In genomic region chr21:35529141-35529863, GRCh38 we compare ENCODE assay signal across 8 cellular contexts.
DNase-seq lines count a peak whose midpoint lies in the region; ATAC-seq and TF ChIP-seq lines count a peak whose summit lies in the region.

No MANE protein-coding gene starts in this region.

- no peak for TF ChIP-seq RAD21 in liver (IDR thresholded peaks at IDR 0.05)

- ATAC-seq in HG03103 (IDR thresholded peaks at IDR 0.05; ENCODE audit: low read depth, unreplicated experiment) (peak; percentile 29), HG02610 (IDR thresholded peaks at IDR 0.05; ENCODE audit: unreplicated experiment) (no peak)
- peak; percentile 42 to 44 for ATAC-seq in activated naive CD4-positive, alpha-beta T cell treated with anti-CD3 and anti-CD28 coated beads, Interleukin-2, amount 50 U/mL, for 72 hours

- H3K27ac Mint-ChIP-seq in activated naive CD4-positive, alpha-beta T cell treated with anti-CD3 and anti-CD28 coated beads, Interleukin-2, amount 50 U/mL, for 72 hours: peak overlapping the region; percentile 92 to 97

- 52% methylated on average over 9 of the region's 9 CpGs for WGBS in liver

- peak overlapping the region in 1 of 2 donors; percentile 7 for H3K27ac ChIP-seq in liver (ENCODE audit: low read depth in 1 of 2, low read length in 2 of 2)

- H3K36me3 ChIP-seq in liver (ENCODE audit: control insufficient read depth in 4 of 4, insufficient read depth in 3 of 4, low read depth in 1 of 4, low read length in 3 of 4): no peaks in the 10 kb centered on the region

- H3K27me3 ChIP-seq in liver (ENCODE audit: control insufficient read depth in 4 of 4, insufficient read depth in 4 of 4, low read length in 3 of 4): peaks cover 0 to 5% (median 0%) of the 10 kb centered on the region in 4 donors

- H3K36me3 Mint-ChIP-seq in activated naive CD4-positive, alpha-beta T cell treated with anti-CD3 and anti-CD28 coated beads, Interleukin-2, amount 50 U/mL, for 72 hours: peaks cover 0 to 8% of the 10 kb centered on the region in 2 donors

- TF ChIP-seq CTCF in liver (IDR thresholded peaks at IDR 0.05; ENCODE audit: low read depth, low read length, missing input control): no peak

- DNase-seq in activated naive CD4-positive, alpha-beta T cell treated with anti-CD3 and anti-CD28 coated beads, Interleukin-2, amount 50 U/mL, for 72 hours (ENCODE audit: low spot score in 2 of 2): no peak
- no peak for DNase-seq in HK-2 (ENCODE audit: unreplicated experiment)
- no peak for DNase-seq in NCI-H187 treated with DMSO at 0.1 percent for 48 hours (lab: John Stamatoyannopoulos, UW)
- DNase-seq in NCI-H774 (lab: John Stamatoyannopoulos, UW): no peak

- H3K9me3 Mint-ChIP-seq in activated naive CD4-positive, alpha-beta T cell treated with anti-CD3 and anti-CD28 coated beads, Interleukin-2, amount 50 U/mL, for 72 hours: peaks cover 0 to 17% of the 10 kb centered on the region in 2 donors

- H3K4me1 ChIP-seq in liver (ENCODE audit: control insufficient read depth in 4 of 4, insufficient read depth in 4 of 4, low read length in 3 of 4): no peaks in the 10 kb centered on the region

- no peaks in the 10 kb centered on the region for H3K9me3 ChIP-seq in liver (ENCODE audit: control insufficient read depth in 4 of 4, low read length in 3 of 4)

- peak overlapping the region in 1 of 2 donors; percentile 7 for H3K9ac ChIP-seq in liver (ENCODE audit: low read depth in 1 of 2, low read length in 2 of 2)

- H3K4me3 ChIP-seq in GM08714 (ENCODE audit: low read length) (peak overlapping the region; percentile 41; the same call in 1 of the 2 replicates), liver (ENCODE audit: low read depth in 1 of 3, low read length in 3 of 3) (peak overlapping the region in 2 of 3 donors; percentile 1 to 26)

TF ChIP-seq in liver, 16 proteins besides CTCF, POLR2A, EP300 and RAD21:
- TF ChIP-seq REST (IDR thresholded peaks at IDR 0.05): no peak
- no peak for TF ChIP-seq FOXA2 (IDR thresholded peaks at IDR 0.05)
- no peak for TF ChIP-seq MAX (IDR thresholded peaks at IDR 0.05)
